14 cellular contexts compared by ENCODE assay signal in the genomic region with DNA sequence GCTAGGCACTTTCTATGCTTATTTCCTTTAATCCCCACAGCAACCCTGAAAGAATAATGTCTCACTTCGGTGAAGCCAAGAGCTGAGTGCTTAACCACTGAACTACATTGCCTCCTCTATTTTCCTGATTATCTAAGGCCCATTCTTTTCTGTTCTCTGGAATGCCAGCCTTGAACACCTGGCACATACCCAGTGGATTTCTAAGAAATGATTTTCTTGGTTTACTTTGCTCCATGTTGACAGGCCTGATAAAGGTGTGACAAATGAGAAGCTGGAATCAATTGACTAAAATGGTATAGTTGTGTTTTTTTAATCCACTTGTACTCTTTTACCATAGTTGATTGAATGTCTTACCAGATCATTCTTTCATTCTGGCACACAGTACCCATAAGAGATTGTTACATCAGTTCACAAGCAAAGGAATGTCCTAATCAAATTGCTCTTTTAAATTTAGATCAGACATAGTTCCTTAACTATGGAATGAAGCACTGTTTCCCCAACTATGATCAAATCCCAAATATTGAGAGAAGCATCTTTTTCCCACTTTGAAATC.
"Had no signal": no experiment of that assay in that cellular context is flagged by ENCODE, and none has a peak within 500 bp of the region (broad histone marks: within the 10 kb centered on the region; RNA-seq: fewer than 3 reads in every experiment).

No MANE protein-coding gene starts in this region.

- H3K4me1 Mint-ChIP-seq: T-cell had no signal

- H3K27me3 ChIP-seq: brain microvascular endothelial cell, esophagus squamous epithelium, foreskin keratinocyte, neutrophil, upper lobe of left lung had no signal

- H3K27ac ChIP-seq: brain microvascular endothelial cell, esophagus squamous epithelium, foreskin keratinocyte, neutrophil, skin epidermis, upper lobe of left lung had no signal

- H3K9me3 ChIP-seq: esophagus squamous epithelium, neutrophil, upper lobe of left lung had no signal

- H3K36me3 Mint-ChIP-seq: T-cell had no signal

- H3K4me3 ChIP-seq: esophagus squamous epithelium, skin epidermis, upper lobe of left lung had no signal

- H3K27ac Mint-ChIP-seq: T-cell had no signal

- H3K4me3 Mint-ChIP-seq: T-cell had no signal

- H3K36me3 ChIP-seq: brain microvascular endothelial cell, esophagus squamous epithelium, neutrophil, upper lobe of left lung had no signal

- DNase-seq: activated CD4-positive, alpha-beta T cell treated with anti-CD3 and anti-CD28 coated beads for 1 hour; activated CD4-positive, alpha-beta T cell treated with anti-CD3 and anti-CD28 coated beads, Interleukin-2, amount 50 U/mL, for 48 hours; activated naive CD4-positive, alpha-beta T cell treated with anti-CD3 and anti-CD28 coated beads, Interleukin-2, amount 50 U/mL, for 16 hours; brain microvascular endothelial cell; effector CD8-positive, alpha-beta T cell; esophagus squamous epithelium; glutamatergic neuron; right cardiac atrium; T-helper 9 cell; upper lobe of left lung had no signal

- H3K9me3 Mint-ChIP-seq: T-cell had no signal
